ENCODE assay signal across 10 cellular contexts in genomic region chr3:139797724-139798343, GRCh38.
DNase-seq lines count a peak whose midpoint lies in the region; ATAC-seq and TF ChIP-seq lines count a peak whose summit lies in the region.
"Had no signal": no experiment of that assay in that cellular context is flagged by ENCODE, and none has a peak within 500 bp of the region (broad histone marks: within the 10 kb centered on the region; RNA-seq: fewer than 3 reads in every experiment).

No MANE protein-coding gene starts in this region.

- no peaks in the 10 kb centered on the region for H3K4me1 Mint-ChIP-seq in CD4-positive, alpha-beta T cell (ENCODE audit: low read depth)

- no peaks in the 10 kb centered on the region for H3F3A ChIP-seq in SK-N-SH (replicated peaks; ENCODE audit: insufficient read depth)

- H3K36me3 ChIP-seq in SK-N-SH (replicated peaks in 1 of 2; ENCODE audit: control insufficient read depth in 1 of 2, insufficient read depth in 2 of 2, low read length in 1 of 2) (no peaks in the 10 kb centered on the region), colonic mucosa (no peaks in the 10 kb centered on the region), ovary (no peaks in the 10 kb centered on the region)

- peaks cover 7% of the 10 kb centered on the region for H3K9me3 Mint-ChIP-seq in CD4-positive, alpha-beta T cell

- no peaks in the 10 kb centered on the region for H3K27me3 ChIP-seq in SK-N-SH (ENCODE audit: insufficient read depth)
- no peaks in the 10 kb centered on the region for H3K27me3 ChIP-seq in colonic mucosa
- H3K27me3 ChIP-seq in ovary: no peaks in the 10 kb centered on the region
- no peaks in the 10 kb centered on the region for H3K27me3 ChIP-seq in CD4-positive, alpha-beta T cell (ENCODE audit: control insufficient read depth, insufficient read depth, low read length)

- POLR2A ChIA-PET in SK-N-SH (lab: Yijun Ruan, JAX): no interaction called here
- POLR2A ChIA-PET in CD4-positive, alpha-beta T cell (lab: Charles Lee): no interaction called here

- H3K27ac ChIP-seq in SK-N-SH (ENCODE audit: low read depth in 2 of 2, low read length in 1 of 2): no peak overlapping the region
- no peak overlapping the region for H3K27ac ChIP-seq in colonic mucosa
- no peak overlapping the region for H3K27ac ChIP-seq in ovary
- H3K27ac ChIP-seq in CD4-positive, alpha-beta T cell (ENCODE audit: low read depth, low read length): no peak overlapping the region

- H3K9me3 ChIP-seq in SK-N-SH (no peaks in the 10 kb centered on the region), colonic mucosa (no peaks in the 10 kb centered on the region), ovary (no peaks in the 10 kb centered on the region)
- no peaks in the 10 kb centered on the region for H3K9me3 ChIP-seq in CD4-positive, alpha-beta T cell (ENCODE audit: control insufficient read depth, low read length)

- H3K4me3 ChIP-seq in SK-N-SH (ENCODE audit: low read depth in 2 of 2, low read length in 1 of 2) (no peak overlapping the region), colonic mucosa (no peak overlapping the region), ovary (no peak overlapping the region)

- no peaks in the 10 kb centered on the region for H4K20me1 ChIP-seq in SK-N-SH (ENCODE audit: insufficient read depth)

- H2AFZ ChIP-seq in SK-N-SH (ENCODE audit: low read depth): no peak overlapping the region

- no peak for DNase-seq in SK-N-SH
- peak; percentile 45 for DNase-seq in NOMO-1 treated with DMSO at 0.1 percent for 48 hours (lab: John Stamatoyannopoulos, UW; ENCODE audit: unreplicated experiment)
- peak; percentile 20 for DNase-seq in colonic mucosa
- peak; percentile 46 to 71 (median 68) for DNase-seq in ovary
- no peak for DNase-seq in CD4-positive, alpha-beta T cell
- no peak for DNase-seq in GF-D8 (lab: John Stamatoyannopoulos, UW)
- DNase-seq: 8988T, cortex of kidney had no signal

- no peaks in the 10 kb centered on the region for H3K79me2 ChIP-seq in SK-N-SH (ENCODE audit: insufficient read depth)

- TF ChIP-seq CTCF in SK-N-SH (IDR thresholded peaks at IDR 0.05) (no peak), colonic mucosa (IDR thresholded peaks at IDR 0.05) (no peak), ovary (IDR thresholded peaks at IDR 0.05) (no peak)
- TF ChIP-seq CTCF in CD4-positive, alpha-beta T cell (IDR thresholded peaks at IDR 0.05): no peak

- H3K27me3 Mint-ChIP-seq in CD4-positive, alpha-beta T cell: no peaks in the 10 kb centered on the region

- TF ChIP-seq POLR2A in ovary (IDR thresholded peaks at IDR 0.05): no peak

- H3K9ac ChIP-seq in SK-N-SH (no peak overlapping the region), colonic mucosa (ENCODE audit: low read depth in 2 of 2, low read length in 2 of 2) (no peak overlapping the region)

- H3K36me3 Mint-ChIP-seq in CD4-positive, alpha-beta T cell (ENCODE audit: low read depth): no peaks in the 10 kb centered on the region

- H3K9me2 ChIP-seq in SK-N-SH: no peaks in the 10 kb centered on the region

- CTCF ChIA-PET in SK-N-SH (lab: Yijun Ruan, JAX): interaction anchor here (1.5 kb wide), 1 partner anchor 15 kb away, joined by 3 read pairs; no protein-coding TSS in a partner anchor
- CTCF ChIA-PET in CD4-positive, alpha-beta T cell (lab: Charles Lee): no interaction called here

- 51% methylated on average over 8 of the region's 8 CpGs for WGBS in SK-N-SH (ENCODE audit: low lambda C conversion rate)
- WGBS in ovary, 3 donors: 27 to 29% (median 29%) methylated on average over 8 of the region's 8 CpGs

- no peak for ATAC-seq in SK-N-SH treated with all-trans-retinoic acid at 6 μM for 48 hours
- ATAC-seq in GM18867 (IDR thresholded peaks at IDR 0.05; ENCODE audit: unreplicated experiment): no peak
- ATAC-seq in CD4-positive, alpha-beta T cell (ENCODE audit: poor library complexity): no peak

- no peaks in the 10 kb centered on the region for H3K4me1 ChIP-seq in SK-N-SH (ENCODE audit: control insufficient read depth in 1 of 2, insufficient read depth in 2 of 2, low read depth in 1 of 2, low read length in 1 of 2)
- H3K4me1 ChIP-seq in colonic mucosa: no peaks in the 10 kb centered on the region
- H3K4me1 ChIP-seq in ovary (ENCODE audit: insufficient read depth): no peaks in the 10 kb centered on the region

- TF ChIP-seq EP300 in SK-N-SH (IDR thresholded peaks at IDR 0.05; ENCODE audit: borderline replicate concordance in 1 of 2, low read depth in 1 of 2, low read length in 1 of 2): no peak
- no peak for TF ChIP-seq EP300 in ovary (IDR thresholded peaks at IDR 0.05)

- no peak overlapping the region for H3K4me3 Mint-ChIP-seq in CD4-positive, alpha-beta T cell

- TF ChIP-seq RAD21 in SK-N-SH (IDR thresholded peaks at IDR 0.05; ENCODE audit: low read length): no peak

- no peak overlapping the region for H3K4me2 ChIP-seq in SK-N-SH

- intact Hi-C loops in colonic mucosa (cut with DNase I) (no loop called here), ovary (cut with DNase I) (no loop called here)
- intact Hi-C loops in CD4-positive, alpha-beta T cell (cut with DNase I, micrococcal nuclease): no loop called here

- H3K27ac Mint-ChIP-seq in CD4-positive, alpha-beta T cell: no peak overlapping the region

TF ChIP-seq in SK-N-SH, 30 proteins besides CTCF, POLR2A, EP300 and RAD21:
- TF ChIP-seq GABPA (IDR thresholded peaks at IDR 0.05; ENCODE audit: low read depth): no peak
- peak; percentile 85 for TF ChIP-seq REST (IDR thresholded peaks at IDR 0.05; ENCODE audit: low read depth, low read length)
- TF ChIP-seq YY1 (IDR thresholded peaks at IDR 0.05; ENCODE audit: low read depth): no peak
- TF ChIP-seq POLR2AphosphoS5 (IDR thresholded peaks at IDR 0.05; ENCODE audit: low read depth, low read length): no peak

TF ChIP-seq in SK-N-SH treated with all-trans-retinoic acid at 6 μM for 48 hours, 23 proteins besides CTCF, POLR2A, EP300 and RAD21:
- TF ChIP-seq ARNTL (CRISPR knock-in tag; IDR thresholded peaks at IDR 0.05; ENCODE audit: borderline replicate concordance, low read depth) (no peak), ZNF8 (CRISPR knock-in tag; IDR thresholded peaks at IDR 0.05) (no peak), RARB (CRISPR knock-in tag; IDR thresholded peaks at IDR 0.05) (no peak), TSHZ2 (CRISPR knock-in tag; IDR thresholded peaks at IDR 0.05) (no peak), TOX (CRISPR knock-in tag; IDR thresholded peaks at IDR 0.05; ENCODE audit: borderline replicate concordance) (no peak), BACH2 (CRISPR knock-in tag; IDR thresholded peaks at IDR 0.05; ENCODE audit: borderline replicate concordance) (no peak), ZC3H10 (CRISPR knock-in tag; IDR thresholded peaks at IDR 0.05) (no peak), ZNF565 (CRISPR knock-in tag; conservative IDR thresholded peaks at IDR 0.05; ENCODE audit: low read depth) (no peak), ISL1 (CRISPR knock-in tag; IDR thresholded peaks at IDR 0.05) (no peak), ZFP3 (CRISPR knock-in tag; IDR thresholded peaks at IDR 0.05) (no peak), PPARA (CRISPR knock-in tag; IDR thresholded peaks at IDR 0.05; ENCODE audit: borderline replicate concordance) (no peak), ESRRG (CRISPR knock-in tag; IDR thresholded peaks at IDR 0.05) (no peak), ZFP30 (CRISPR knock-in tag; IDR thresholded peaks at IDR 0.05) (no peak)
TF ChIP-seq in SK-N-SH treated with all-trans-retinoic acid at 6 μM for 48 hours: peak in this region for 0.

Comparison
In these comparisons a context has a peak if more than half of its experiments do, and no peak if none do; other contexts are left out.
1. DNase-seq: peak in NOMO-1 treated with DMSO at 0.1 percent for 48 hours (single experiment), colonic mucosa (single experiment) and ovary (5 of 5); none in SK-N-SH (single experiment), CD4-positive, alpha-beta T cell (0 of 10) and GF-D8 (single experiment).